In the genomic region with DNA sequence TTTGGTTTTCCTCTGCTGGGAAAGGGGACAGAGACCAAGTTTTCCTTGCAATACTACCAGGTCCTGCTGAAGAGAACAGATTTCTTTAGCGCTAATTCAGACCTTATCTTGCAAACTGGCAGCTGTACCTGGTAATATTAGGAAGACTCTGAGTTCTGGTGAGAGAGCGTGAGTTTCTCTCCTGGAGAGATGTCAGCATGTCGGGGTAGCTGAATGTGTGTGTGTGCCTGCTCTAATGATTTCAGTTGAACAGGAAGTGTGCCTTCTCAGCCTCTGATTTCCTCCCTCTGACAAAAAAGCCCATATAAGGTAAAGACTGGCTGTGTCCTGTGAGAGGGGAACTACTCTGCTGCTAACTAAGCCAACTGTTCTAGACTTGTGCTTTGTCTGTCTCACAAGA, we compare ENCODE assay signal across 2 cellular contexts.
A peak's percentile ranks its signal among the peaks of the same experiment; 100 is the strongest.
TF ChIP-seq lines count a peak whose summit lies in the region.

No MANE protein-coding gene starts in this region.

TF ChIP-seq in HCT116, 20 proteins besides CTCF, POLR2A, EP300 and RAD21:
- TF ChIP-seq SIN3A (IDR thresholded peaks at IDR 0.05; ENCODE audit: low read depth), result no peak
- peak; percentile 92 for TF ChIP-seq SRF (IDR thresholded peaks at IDR 0.05; ENCODE audit: low read depth)
- TF ChIP-seq ELF1 (IDR thresholded peaks at IDR 0.05; ENCODE audit: borderline replicate concordance, low read depth), result peak; percentile 18; the same call in 1 of the 2 replicates
- TF ChIP-seq JUND (IDR thresholded peaks at IDR 0.05), result no peak
- no peak for TF ChIP-seq ZNF274 (IDR thresholded peaks at IDR 0.05; ENCODE audit: low read depth, low read length)
- TF ChIP-seq POLR2AphosphoS5 (IDR thresholded peaks at IDR 0.05; ENCODE audit: low read depth, low read length), result no peak
- TF ChIP-seq, protein P1, sequence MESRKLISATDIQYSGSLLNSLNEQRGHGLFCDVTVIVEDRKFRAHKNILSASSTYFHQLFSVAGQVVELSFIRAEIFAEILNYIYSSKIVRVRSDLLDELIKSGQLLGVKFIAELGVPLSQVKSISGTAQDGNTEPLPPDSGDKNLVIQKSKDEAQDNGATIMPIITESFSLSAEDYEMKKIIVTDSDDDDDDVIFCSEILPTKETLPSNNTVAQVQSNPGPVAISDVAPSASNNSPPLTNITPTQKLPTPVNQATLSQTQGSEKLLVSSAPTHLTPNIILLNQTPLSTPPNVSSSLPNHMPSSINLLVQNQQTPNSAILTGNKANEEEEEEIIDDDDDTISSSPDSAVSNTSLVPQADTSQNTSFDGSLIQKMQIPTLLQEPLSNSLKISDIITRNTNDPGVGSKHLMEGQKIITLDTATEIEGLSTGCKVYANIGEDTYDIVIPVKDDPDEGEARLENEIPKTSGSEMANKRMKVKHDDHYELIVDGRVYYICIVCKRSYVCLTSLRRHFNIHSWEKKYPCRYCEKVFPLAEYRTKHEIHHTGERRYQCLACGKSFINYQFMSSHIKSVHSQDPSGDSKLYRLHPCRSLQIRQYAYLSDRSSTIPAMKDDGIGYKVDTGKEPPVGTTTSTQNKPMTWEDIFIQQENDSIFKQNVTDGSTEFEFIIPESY (IDR thresholded peaks at IDR 0.05; ENCODE audit: extremely low read depth, insufficient replicate concordance, low read length), result no peak
- TF ChIP-seq SP1 (IDR thresholded peaks at IDR 0.05; ENCODE audit: low read depth), result no peak
- TF ChIP-seq CBX3 (IDR thresholded peaks at IDR 0.05; ENCODE audit: low read depth), result no peak
- TF ChIP-seq, protein P2, sequence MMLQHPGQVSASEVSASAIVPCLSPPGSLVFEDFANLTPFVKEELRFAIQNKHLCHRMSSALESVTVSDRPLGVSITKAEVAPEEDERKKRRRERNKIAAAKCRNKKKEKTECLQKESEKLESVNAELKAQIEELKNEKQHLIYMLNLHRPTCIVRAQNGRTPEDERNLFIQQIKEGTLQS (IDR thresholded peaks at IDR 0.05), result no peak
- TF ChIP-seq CEBPB (IDR thresholded peaks at IDR 0.05; ENCODE audit: low read depth), result no peak

TF ChIP-seq in neural cell, 6 proteins besides CTCF, POLR2A, EP300 and RAD21:
- TF ChIP-seq, protein P3, sequence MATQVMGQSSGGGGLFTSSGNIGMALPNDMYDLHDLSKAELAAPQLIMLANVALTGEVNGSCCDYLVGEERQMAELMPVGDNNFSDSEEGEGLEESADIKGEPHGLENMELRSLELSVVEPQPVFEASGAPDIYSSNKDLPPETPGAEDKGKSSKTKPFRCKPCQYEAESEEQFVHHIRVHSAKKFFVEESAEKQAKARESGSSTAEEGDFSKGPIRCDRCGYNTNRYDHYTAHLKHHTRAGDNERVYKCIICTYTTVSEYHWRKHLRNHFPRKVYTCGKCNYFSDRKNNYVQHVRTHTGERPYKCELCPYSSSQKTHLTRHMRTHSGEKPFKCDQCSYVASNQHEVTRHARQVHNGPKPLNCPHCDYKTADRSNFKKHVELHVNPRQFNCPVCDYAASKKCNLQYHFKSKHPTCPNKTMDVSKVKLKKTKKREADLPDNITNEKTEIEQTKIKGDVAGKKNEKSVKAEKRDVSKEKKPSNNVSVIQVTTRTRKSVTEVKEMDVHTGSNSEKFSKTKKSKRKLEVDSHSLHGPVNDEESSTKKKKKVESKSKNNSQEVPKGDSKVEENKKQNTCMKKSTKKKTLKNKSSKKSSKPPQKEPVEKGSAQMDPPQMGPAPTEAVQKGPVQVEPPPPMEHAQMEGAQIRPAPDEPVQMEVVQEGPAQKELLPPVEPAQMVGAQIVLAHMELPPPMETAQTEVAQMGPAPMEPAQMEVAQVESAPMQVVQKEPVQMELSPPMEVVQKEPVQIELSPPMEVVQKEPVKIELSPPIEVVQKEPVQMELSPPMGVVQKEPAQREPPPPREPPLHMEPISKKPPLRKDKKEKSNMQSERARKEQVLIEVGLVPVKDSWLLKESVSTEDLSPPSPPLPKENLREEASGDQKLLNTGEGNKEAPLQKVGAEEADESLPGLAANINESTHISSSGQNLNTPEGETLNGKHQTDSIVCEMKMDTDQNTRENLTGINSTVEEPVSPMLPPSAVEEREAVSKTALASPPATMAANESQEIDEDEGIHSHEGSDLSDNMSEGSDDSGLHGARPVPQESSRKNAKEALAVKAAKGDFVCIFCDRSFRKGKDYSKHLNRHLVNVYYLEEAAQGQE (IDR thresholded peaks at IDR 0.05; ENCODE audit: borderline replicate concordance), result no peak
- TF ChIP-seq POLR2AphosphoS5 (IDR thresholded peaks at IDR 0.05), result peak; percentile 59
